ENCODE assay signal across 27 cellular contexts in the genomic region with DNA sequence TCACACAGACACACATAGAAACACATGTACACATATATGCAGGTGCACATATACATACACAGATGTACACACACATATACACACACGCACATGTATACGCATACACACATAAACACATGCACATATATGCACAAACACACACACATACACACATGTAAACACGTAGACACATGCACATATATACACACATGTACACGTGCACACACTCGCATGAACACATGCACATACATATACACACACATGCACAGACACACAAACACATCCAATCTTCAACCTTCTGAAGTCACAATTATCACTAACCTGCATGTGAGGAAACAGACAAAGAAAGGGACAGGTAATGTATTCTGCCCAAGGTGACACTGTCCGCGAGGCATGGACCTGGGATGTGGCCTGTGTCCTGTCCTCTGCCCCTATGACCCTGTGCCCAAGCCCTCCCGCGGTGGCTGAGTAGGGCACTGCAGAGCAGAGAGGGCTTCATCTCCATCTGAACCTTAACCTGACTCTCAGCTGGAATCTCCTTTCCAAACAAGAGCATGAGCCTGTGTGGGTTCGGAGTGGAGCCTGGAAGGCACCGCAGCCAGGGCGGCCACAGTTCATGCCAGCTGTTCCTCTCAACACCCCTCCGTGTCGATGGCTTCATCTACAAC.
"Had no signal": no experiment of that assay in that cellular context is flagged by ENCODE, and none has a peak within 500 bp of the region (broad histone marks: within the 10 kb centered on the region; RNA-seq: fewer than 3 reads in every experiment).

No MANE protein-coding gene starts in this region.

- H3K4me3 Mint-ChIP-seq: naive thymus-derived CD4-positive, alpha-beta T cell; nephron; neural progenitor cell; stimulated activated effector memory CD8-positive, alpha-beta T cell treated with anti-CD3 and anti-CD28 coated beads, Interleukin-12 subunit alpha, Interleukin-12 subunit beta, amount 100 ng/mL, for 72 hours; stimulated activated naive B cell treated with anti-CD40 and anti-IgM and Interleukin-4, amounts not matched to agents 10 μg/mL and 1 μg/mL and 100 μg/mL, for 72 hours; stimulated activated naive CD8-positive, alpha-beta T cell treated with anti-CD3 and anti-CD28 coated beads, Interleukin-15, Interleukin-2, amounts not matched to agents 100 ng/mL and 50 ng/mL, for 24 hours had no signal

- DNase-seq: naive thymus-derived CD4-positive, alpha-beta T cell; occipital lobe; ovary; psoas muscle; right cardiac atrium; stimulated activated CD4-positive, alpha-beta T cell treated with anti-CD3 and anti-CD28 coated beads, Interleukin-15, amount 100 ng/mL, for 24 hours; stimulated activated CD4-positive, alpha-beta T cell treated with anti-CD3 and anti-CD28 coated beads, Interleukin-2, amount 100 ng/mL, for 24 hours; stimulated activated CD4-positive, alpha-beta T cell treated with anti-CD3 and anti-CD28 coated beads, Interleukin-2, amount 100 ng/mL, for 48 hours; stimulated activated CD4-positive, alpha-beta T cell treated with anti-CD3 and anti-CD28 coated beads, Interleukin-4, amount 100 ng/mL, for 24 hours; stimulated activated naive B cell treated with anti-CD40 and anti-IgM and Interleukin-4, amounts not matched to agents 10 μg/mL and 1 μg/mL and 100 μg/mL, for 72 hours; stimulated activated naive CD4-positive, alpha-beta T cell treated with Interleukin-2 at 50 U/mL for 16 hours; stomach; thyroid gland; trophoblast cell; upper lobe of left lung; uterus had no signal

- H3K79me2 ChIP-seq: parathyroid adenoma had no signal

- H3K4me1 Mint-ChIP-seq: neural progenitor cell; stimulated activated effector memory CD8-positive, alpha-beta T cell treated with anti-CD3 and anti-CD28 coated beads, Interleukin-12 subunit alpha, Interleukin-12 subunit beta, amount 100 ng/mL, for 72 hours had no signal

- H3K27ac Mint-ChIP-seq: naive thymus-derived CD4-positive, alpha-beta T cell; nephron; neural progenitor cell; progenitor cell of endocrine pancreas; stimulated activated effector memory CD8-positive, alpha-beta T cell treated with anti-CD3 and anti-CD28 coated beads, Interleukin-12 subunit alpha, Interleukin-12 subunit beta, amount 100 ng/mL, for 72 hours; stimulated activated naive B cell treated with anti-CD40 and anti-IgM and Interleukin-4, amounts not matched to agents 10 μg/mL and 1 μg/mL and 100 μg/mL, for 72 hours; stimulated activated naive CD8-positive, alpha-beta T cell treated with anti-CD3 and anti-CD28 coated beads, Interleukin-15, Interleukin-2, amounts not matched to agents 100 ng/mL and 50 ng/mL, for 24 hours had no signal

- H3K27me3 Mint-ChIP-seq: naive thymus-derived CD4-positive, alpha-beta T cell; progenitor cell of endocrine pancreas; stimulated activated naive CD8-positive, alpha-beta T cell treated with anti-CD3 and anti-CD28 coated beads, Interleukin-15, Interleukin-2, amounts not matched to agents 100 ng/mL and 50 ng/mL, for 24 hours had no signal

- H3K36me3 Mint-ChIP-seq: stimulated activated effector memory CD8-positive, alpha-beta T cell treated with anti-CD3 and anti-CD28 coated beads, Interleukin-12 subunit alpha, Interleukin-12 subunit beta, amount 100 ng/mL, for 72 hours; stimulated activated naive B cell treated with anti-CD40 and anti-IgM and Interleukin-4, amounts not matched to agents 10 μg/mL and 1 μg/mL and 100 μg/mL, for 72 hours had no signal

- H3K36me3 ChIP-seq: neural progenitor cell, ovary, thyroid gland, upper lobe of left lung, uterus had no signal

- ATAC-seq: naive thymus-derived CD4-positive, alpha-beta T cell; psoas muscle; right cardiac atrium; sciatic nerve; stimulated activated effector memory CD8-positive, alpha-beta T cell treated with anti-CD3 and anti-CD28 coated beads, Interleukin-12 subunit alpha, Interleukin-12 subunit beta, amount 100 ng/mL, for 72 hours; stimulated activated naive B cell treated with anti-CD40 and anti-IgM and Interleukin-4, amounts not matched to agents 10 μg/mL and 1 μg/mL and 100 μg/mL, for 72 hours had no signal

- H3K27ac ChIP-seq: neural progenitor cell, ovary, parathyroid adenoma, psoas muscle, skin epidermis, stomach, thoracic aorta, thyroid gland, tibial nerve, upper lobe of left lung, uterus had no signal

- H2AFZ ChIP-seq: neural progenitor cell, parathyroid adenoma had no signal

- H3K9me3 Mint-ChIP-seq: neural progenitor cell; stimulated activated effector memory CD8-positive, alpha-beta T cell treated with anti-CD3 and anti-CD28 coated beads, Interleukin-12 subunit alpha, Interleukin-12 subunit beta, amount 100 ng/mL, for 72 hours; stimulated activated naive B cell treated with anti-CD40 and anti-IgM and Interleukin-4, amounts not matched to agents 10 μg/mL and 1 μg/mL and 100 μg/mL, for 72 hours; stimulated activated naive CD8-positive, alpha-beta T cell treated with anti-CD3 and anti-CD28 coated beads, Interleukin-15, Interleukin-2, amounts not matched to agents 100 ng/mL and 50 ng/mL, for 24 hours had no signal

- H3K4me3 ChIP-seq: neural progenitor cell, ovary, psoas muscle, skin epidermis, smooth muscle cell, stomach, thoracic aorta, thyroid gland, tibial nerve, upper lobe of left lung, uterus had no signal

- H3K27me3 ChIP-seq: neural progenitor cell, ovary, stomach, thyroid gland, tibial nerve, upper lobe of left lung, uterus had no signal

- H3K9me3 ChIP-seq: ovary, psoas muscle, stomach, thoracic aorta, thyroid gland, tibial nerve, upper lobe of left lung, uterus had no signal

- H3K9ac ChIP-seq: neural progenitor cell, parathyroid adenoma had no signal

- H3K4me2 ChIP-seq: neural progenitor cell, smooth muscle cell had no signal

- H3K4me1 ChIP-seq: neural progenitor cell, parathyroid adenoma, psoas muscle, upper lobe of left lung, uterus had no signal
